8 cellular contexts compared by ENCODE assay signal in the genomic region with DNA sequence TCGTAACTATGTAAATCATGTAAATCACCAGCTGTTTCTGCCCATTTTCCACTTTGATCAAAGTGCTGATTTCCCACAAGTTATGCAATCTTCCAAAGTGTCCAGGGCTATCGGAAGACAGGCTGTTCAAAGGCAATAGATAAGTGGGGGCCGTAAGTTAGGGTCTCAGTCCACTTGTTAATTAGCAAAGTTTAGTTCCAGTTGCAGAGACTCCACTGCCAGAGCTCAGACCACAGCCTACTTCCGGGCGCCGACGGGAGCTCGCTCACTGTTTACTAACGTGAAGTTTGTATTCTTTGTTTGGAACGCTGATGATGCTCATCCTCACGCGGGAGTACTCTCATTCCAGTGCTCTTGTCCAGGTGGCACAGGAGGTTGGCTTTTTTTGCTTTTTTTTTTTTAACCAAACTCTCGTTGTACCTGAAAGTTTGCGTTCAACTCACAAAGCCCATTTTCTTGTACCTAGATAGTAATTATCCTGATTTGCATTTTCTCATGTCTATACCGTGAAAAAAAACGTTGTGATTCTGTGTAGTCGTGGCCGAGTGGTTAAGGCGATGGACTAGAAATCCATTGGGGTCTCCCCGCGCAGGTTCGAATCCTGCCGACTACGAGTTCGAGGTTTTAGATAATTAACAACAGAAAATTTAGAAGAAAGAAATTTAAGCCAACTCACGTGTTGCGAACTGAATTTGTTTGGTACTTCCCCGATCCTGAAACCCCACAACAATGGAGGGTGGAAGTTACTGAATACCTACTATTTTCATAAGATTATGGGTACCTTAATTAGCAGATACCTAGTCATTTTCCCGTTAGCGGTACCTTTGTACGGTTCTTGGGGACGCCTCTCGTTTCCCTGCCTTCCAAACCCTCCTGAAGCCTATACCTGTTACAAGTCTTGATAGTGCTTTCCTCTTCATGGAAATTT. TPM values are rescaled to one million over a fixed set of nuclear protein-coding genes. Genes with fewer than 3 reads are reported as not detected.
DNase-seq lines count a peak whose midpoint lies in the region; ATAC-seq and TF ChIP-seq lines count a peak whose summit lies in the region.

No MANE protein-coding gene starts in this region.

- H3K9ac ChIP-seq in Karpas-422 (ENCODE audit: low read length): peak overlapping the region; percentile 43
- no peak overlapping the region for H3K9ac ChIP-seq in SK-N-SH

- H2AFZ ChIP-seq in Karpas-422 (ENCODE audit: low read length) (peak overlapping the region; percentile 56), SK-N-SH (ENCODE audit: low read depth) (peak overlapping the region; percentile 14; the same call in 1 of the 2 replicates)

- H3K27me3 ChIP-seq in Karpas-422 (ENCODE audit: low read length) (no peaks in the 10 kb centered on the region; the same call in 1 of the 2 replicates), SK-N-SH (ENCODE audit: insufficient read depth) (peaks cover 15% of the 10 kb centered on the region; the same call in 1 of the 2 replicates), heart left ventricle (peaks cover 0 to 33% (median 2%) of the 10 kb centered on the region in 9 donors)

- TF ChIP-seq CTCF in SK-N-SH (IDR thresholded peaks at IDR 0.05) (no peak), heart left ventricle (IDR thresholded peaks at IDR 0.05) (no peak)

- peak overlapping the region; percentile 83 for H3K4me2 ChIP-seq in Karpas-422 (ENCODE audit: low read depth, low read length, poor library complexity, severe bottlenecking)
- peak overlapping the region; percentile 75 for H3K4me2 ChIP-seq in SK-N-SH

- no peak for TF ChIP-seq EP300 in SK-N-SH (IDR thresholded peaks at IDR 0.05; ENCODE audit: borderline replicate concordance in 1 of 2, low read depth in 1 of 2, low read length in 1 of 2)

- ATAC-seq in GM21528 (IDR thresholded peaks at IDR 0.05; ENCODE audit: low FRiP score, unreplicated experiment) (peak; percentile 48), heart left ventricle (peak; percentile 64 to 82 (median 75)), HG03457 (IDR thresholded peaks at IDR 0.05; ENCODE audit: unreplicated experiment) (no peak)

- POLR2A ChIA-PET in SK-N-SH (lab: Yijun Ruan, JAX): no interaction called here

- no peaks in the 10 kb centered on the region for H3K79me2 ChIP-seq in Karpas-422 (ENCODE audit: low read length)
- no peaks in the 10 kb centered on the region for H3K79me2 ChIP-seq in SK-N-SH (ENCODE audit: insufficient read depth)

- H3K27me3 Mint-ChIP-seq in activated naive CD4-positive, alpha-beta T cell treated with anti-CD3 and anti-CD28 coated beads for 36 hours (ENCODE audit: low read depth): peaks cover 1% of the 10 kb centered on the region

- intact Hi-C loops in activated naive CD4-positive, alpha-beta T cell treated with anti-CD3 and anti-CD28 coated beads for 36 hours (cut with micrococcal nuclease): loop anchor here (1.0 to 10.0 kb wide), 11 partner anchors 17 to 1442 kb away; a partner anchor contains a TSS
- intact Hi-C loops in heart left ventricle (cut with DNase I): loop anchor here in 4 of 10 donors (1.0 to 10.0 kb wide), 5 partner anchors 23 to 325 kb away; no protein-coding TSS in a partner anchor

- no peak for TF ChIP-seq RAD21 in SK-N-SH (IDR thresholded peaks at IDR 0.05; ENCODE audit: low read length)

- H3F3A ChIP-seq in SK-N-SH (replicated peaks; ENCODE audit: insufficient read depth): peaks cover 12% of the 10 kb centered on the region

- peaks cover 4% of the 10 kb centered on the region for H3K36me3 Mint-ChIP-seq in activated naive CD4-positive, alpha-beta T cell treated with anti-CD3 and anti-CD28 coated beads for 36 hours (ENCODE audit: low read depth)

- H3K9me3 ChIP-seq in Karpas-422 (ENCODE audit: low read length): no peaks in the 10 kb centered on the region
- H3K9me3 ChIP-seq in SK-N-SH: no peaks in the 10 kb centered on the region
- H3K9me3 ChIP-seq in heart left ventricle: no peaks in the 10 kb centered on the region

- peaks cover 24% of the 10 kb centered on the region for H3K4me1 Mint-ChIP-seq in activated naive CD4-positive, alpha-beta T cell treated with anti-CD3 and anti-CD28 coated beads for 36 hours (ENCODE audit: low read depth)

- DNase-seq in COLO668 (lab: John Stamatoyannopoulos, UW; ENCODE audit: unreplicated experiment) (peak; percentile 52), Karpas-422 (peak; percentile 90), SK-N-SH (no peak), heart left ventricle (peak in 3 of 5 donors; percentile 31 to 59 (median 41)), renal cortical epithelial cell (ENCODE audit: low read depth) (peak; percentile 41)
- DNase-seq in activated naive CD4-positive, alpha-beta T cell treated with anti-CD3 and anti-CD28 coated beads for 36 hours: peak; percentile 90

- CTCF ChIA-PET in SK-N-SH (lab: Yijun Ruan, JAX): interaction anchor here (1.8 kb wide), 1 partner anchor 16 kb away, joined by 7 read pairs; no protein-coding TSS in a partner anchor
- CTCF ChIA-PET in activated naive CD4-positive, alpha-beta T cell treated with anti-CD3 and anti-CD28 coated beads for 36 hours (lab: Charles Lee): interaction anchor here (0.6 to 0.8 kb wide), 3 partner anchors 107 to 1335 kb away, joined by 3 read pairs; no protein-coding TSS in a partner anchor

- peak overlapping the region; percentile 69 for H3K4me3 ChIP-seq in Karpas-422 (ENCODE audit: low read length)
- peak overlapping the region; percentile 56 to 61 for H3K4me3 ChIP-seq in SK-N-SH (ENCODE audit: low read depth in 2 of 2, low read length in 1 of 2)
- peak overlapping the region in 11 of 12 donors; percentile 29 to 63 (median 52) for H3K4me3 ChIP-seq in heart left ventricle

- H3K27ac ChIP-seq in Karpas-422 (ENCODE audit: low read length) (no peak overlapping the region), SK-N-SH (ENCODE audit: low read depth in 2 of 2, low read length in 1 of 2) (no peak overlapping the region), heart left ventricle (peak overlapping the region in 1 of 12 donors; percentile 2)

- no peaks in the 10 kb centered on the region for H3K36me3 ChIP-seq in Karpas-422 (ENCODE audit: insufficient read depth, low read length)
- no peaks in the 10 kb centered on the region for H3K36me3 ChIP-seq in SK-N-SH (replicated peaks in 1 of 2; ENCODE audit: control insufficient read depth in 1 of 2, insufficient read depth in 2 of 2, low read length in 1 of 2)
- no peaks in the 10 kb centered on the region for H3K36me3 ChIP-seq in heart left ventricle

- TF ChIP-seq POLR2A in heart left ventricle (IDR thresholded peaks at IDR 0.05): no peak

- H3K9me2 ChIP-seq in Karpas-422 (replicated peaks; ENCODE audit: insufficient read depth, low read length) (no peaks in the 10 kb centered on the region), SK-N-SH (no peaks in the 10 kb centered on the region)

- H3K4me1 ChIP-seq in Karpas-422 (ENCODE audit: low read length) (peaks cover 20% of the 10 kb centered on the region), SK-N-SH (ENCODE audit: control insufficient read depth in 1 of 2, insufficient read depth in 2 of 2, low read depth in 1 of 2, low read length in 1 of 2) (peaks cover 0 to 9% of the 10 kb centered on the region in 2 experiments; a peak in 2 of 4 replicates), heart left ventricle (peaks cover 0 to 13% (median 5%) of the 10 kb centered on the region in 12 donors)

- peak overlapping the region; percentile 90 for H3K4me3 Mint-ChIP-seq in activated naive CD4-positive, alpha-beta T cell treated with anti-CD3 and anti-CD28 coated beads for 36 hours

- no peaks in the 10 kb centered on the region for H3K9me3 Mint-ChIP-seq in activated naive CD4-positive, alpha-beta T cell treated with anti-CD3 and anti-CD28 coated beads for 36 hours

- WGBS in SK-N-SH (ENCODE audit: low lambda C conversion rate): under 1% methylated on average over 32 of the region's 33 CpGs
- WGBS in heart left ventricle, 4 donors: 1 to 2% (median 1%) methylated on average over 33 of the region's 33 CpGs

- H3K27ac Mint-ChIP-seq in activated naive CD4-positive, alpha-beta T cell treated with anti-CD3 and anti-CD28 coated beads for 36 hours: peak overlapping the region; percentile 86

- H4K20me1 ChIP-seq in Karpas-422 (ENCODE audit: insufficient read depth, low read depth, low read length): no peaks in the 10 kb centered on the region
- H4K20me1 ChIP-seq in SK-N-SH (ENCODE audit: insufficient read depth): no peaks in the 10 kb centered on the region

TF ChIP-seq in SK-N-SH, 30 proteins besides CTCF, POLR2A, EP300 and RAD21:
- TF ChIP-seq GATA2 (CRISPR knock-in tag; IDR thresholded peaks at IDR 0.05) (no peak), TEAD4 (IDR thresholded peaks at IDR 0.05; ENCODE audit: borderline replicate concordance, insufficient read depth) (0 out of 2 replicates have a peak, but pooled peaks have one; percentile 49), JUND (IDR thresholded peaks at IDR 0.05) (no peak)
- TF ChIP-seq, protein P1, sequence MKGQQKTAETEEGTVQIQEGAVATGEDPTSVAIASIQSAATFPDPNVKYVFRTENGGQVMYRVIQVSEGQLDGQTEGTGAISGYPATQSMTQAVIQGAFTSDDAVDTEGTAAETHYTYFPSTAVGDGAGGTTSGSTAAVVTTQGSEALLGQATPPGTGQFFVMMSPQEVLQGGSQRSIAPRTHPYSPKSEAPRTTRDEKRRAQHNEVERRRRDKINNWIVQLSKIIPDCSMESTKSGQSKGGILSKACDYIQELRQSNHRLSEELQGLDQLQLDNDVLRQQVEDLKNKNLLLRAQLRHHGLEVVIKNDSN (IDR thresholded peaks at IDR 0.05; ENCODE audit: borderline replicate concordance, low read depth): no peak

RNA-seq across cellular contexts. Expression of a gene that starts 29.9 kb away (rescaled TPM):
- total RNA-seq in Karpas-422 (2014; rRNA removed; shearing (Covaris generic); ENCODE audit: low replicate concordance): 9.5 and 18.8 TPM in 2 replicates
- polyA plus RNA-seq in SK-N-SH (2012; rRNA removed): 1.6 and 2.3 TPM in 2 replicates
- polyA plus RNA-seq in SK-N-SH (2012; cell fraction: cytosol; rRNA removed): 2.5 and 2.7 TPM in 2 replicates
- polyA plus RNA-seq in SK-N-SH (2012; cell fraction: nucleus; rRNA removed): 1.0 and 2.5 TPM in 2 replicates
- total RNA-seq in activated naive CD4-positive, alpha-beta T cell treated with anti-CD3 and anti-CD28 coated beads for 36 hours: 10 to 100 TPM; 13.0 to 14.3 TPM
- total RNA-seq in heart left ventricle: 1 to 10 TPM; 3.2 to 6.5 (median 4.0) TPM
- polyA plus RNA-seq in heart left ventricle: 1 to 10 TPM in 1 of 2 donors, under 1 TPM in 1; 0.99 to 2.2 TPM
- 7.6 and 11.3 TPM in 2 replicates for total RNA-seq in renal cortical epithelial cell
